In genomic region chr1:232589809-232590741, GRCh38 we compare ENCODE assay signal across 8 cellular contexts. TPM values are rescaled to one million over a fixed set of nuclear protein-coding genes. Genes with fewer than 3 reads are reported as not detected.
DNase-seq lines count a peak whose midpoint lies in the region; ATAC-seq, FAIRE-seq and TF ChIP-seq lines count a peak whose summit lies in the region.

No MANE protein-coding gene starts in this region.

- H3K27me3 Mint-ChIP-seq in chondrocyte (ENCODE audit: low read depth) = no peaks in the 10 kb centered on the region

- H3K36me3 ChIP-seq in left ventricle myocardium inferior = no peaks in the 10 kb centered on the region

- H3K4me3 ChIP-seq in AG10803 (ENCODE audit: low read length) (no peak overlapping the region), left ventricle myocardium inferior (peak overlapping the region; percentile 18)

- no peaks in the 10 kb centered on the region for H3K9me3 ChIP-seq in left ventricle myocardium inferior (replicated peaks)

- no peaks in the 10 kb centered on the region for H3K36me3 Mint-ChIP-seq in chondrocyte (ENCODE audit: low read depth)

- H3K4me1 Mint-ChIP-seq in chondrocyte (ENCODE audit: low read depth) = peaks cover 26% of the 10 kb centered on the region

- H3K9me3 Mint-ChIP-seq in chondrocyte (ENCODE audit: low read depth) = no peaks in the 10 kb centered on the region

- no peaks in the 10 kb centered on the region for H3K27me3 ChIP-seq in left ventricle myocardium inferior (ENCODE audit: low read depth)

- H3K27ac ChIP-seq in left ventricle myocardium inferior (replicated peaks) = peak overlapping the region; percentile 75

- no peak for TF ChIP-seq CTCF in AG10803 (conservative IDR thresholded peaks at IDR 0.05; ENCODE audit: low read length)
- no peak for TF ChIP-seq CTCF in left ventricle myocardium inferior (IDR thresholded peaks at IDR 0.05; ENCODE audit: borderline replicate concordance)
- no peak for TF ChIP-seq CTCF in chondrocyte (IDR thresholded peaks at IDR 0.05)
- TF ChIP-seq CTCF in D721Med (IDR thresholded peaks at IDR 0.05; ENCODE audit: insufficient read depth, missing control alignments) = no peak

- no peak overlapping the region for H3K4me3 Mint-ChIP-seq in chondrocyte (ENCODE audit: unreplicated experiment)

- intact Hi-C loops in left ventricle myocardium inferior (cut with micrococcal nuclease) = no loop called here

- no peak for FAIRE-seq in D721Med (lab: Jason Lieb, UNC)

- ATAC-seq in GM21367 (IDR thresholded peaks at IDR 0.05; ENCODE audit: unreplicated experiment) = peak; percentile 27

- H3K4me1 ChIP-seq in left ventricle myocardium inferior = peaks cover 91% of the 10 kb centered on the region

- no peak overlapping the region for H3K27ac Mint-ChIP-seq in chondrocyte (ENCODE audit: unreplicated experiment)

- DNase-seq in AG10803 (ENCODE audit: low read depth) (peak; percentile 33), LHCN-M2 (ENCODE audit: low read depth) (peak; percentile 11), left ventricle myocardium inferior (no peak), chondrocyte (ENCODE audit: low spot score) (no peak), D721Med (ENCODE audit: insufficient read length, low spot score) (no peak), putamen (ENCODE audit: low spot score) (no peak), DMS114 treated with DMSO at 0.1 percent for 48 hours (lab: John Stamatoyannopoulos, UW; ENCODE audit: unreplicated experiment) (no peak)

RNA-seq across cellular contexts. Expression of gene SIPA1L2, which starts 39.9 kb away (rescaled TPM):
- 0.90 and 1.6 TPM in 2 replicates for total RNA-seq in LHCN-M2 (2014; rRNA removed)
- 1.8 TPM for polyA plus RNA-seq in LHCN-M2 (2012)
- total RNA-seq in left ventricle myocardium inferior = 127 TPM
- 8.9 to 9.5 TPM (median 9.0 TPM) in 3 replicates for total RNA-seq in chondrocyte

Comparison
In these comparisons a context has a peak if more than half of its experiments do, and no peak if none do; other contexts are left out.
1. DNase-seq: peak in AG10803 (single experiment) and LHCN-M2 (single experiment); none in left ventricle myocardium inferior (single experiment), chondrocyte (single experiment), D721Med (single experiment), putamen (single experiment) and DMS114 treated with DMSO at 0.1 percent for 48 hours (single experiment).
2. RNA of gene SIPA1L2, which starts 39.9 kb away (total RNA-seq): 127 TPM in left ventricle myocardium inferior (single experiment); 8.9 to 9.5 TPM in chondrocyte and 0.90 to 1.6 TPM in LHCN-M2; every median in the first group is over 10 times any median in the second.